14 cellular contexts compared by ENCODE assay signal in genomic region chr11:46319074-46319453, GRCh38. TPM values are rescaled to one million over a fixed set of nuclear protein-coding genes. Genes with fewer than 3 reads are reported as not detected.
DNase-seq lines count a peak whose midpoint lies in the region; ATAC-seq, FAIRE-seq and TF ChIP-seq lines count a peak whose summit lies in the region.
"Had no signal": no experiment of that assay in that cellular context is flagged by ENCODE, and none has a peak within 500 bp of the region (broad histone marks: within the 10 kb centered on the region; RNA-seq: fewer than 3 reads in every experiment).

No MANE protein-coding gene starts in this region.

- H3K23me2 ChIP-seq in H1 (ENCODE audit: low read depth, low read length), result no peaks in the 10 kb centered on the region

- TF ChIP-seq CTCF in right lobe of liver (IDR thresholded peaks at IDR 0.05) (no peak), HepG2 (CRISPR knock-in tag; IDR thresholded peaks at IDR 0.05) (no peak), SU-DHL-6 (IDR thresholded peaks at IDR 0.05; ENCODE audit: insufficient read depth, low read length, poor library complexity, severe bottlenecking) (no peak), H1 (IDR thresholded peaks at IDR 0.05; ENCODE audit: control extremely low read depth in 1 of 3, insufficient read depth in 1 of 3, low read depth in 1 of 3, low read length in 3 of 3) (no peak), upper lobe of left lung (IDR thresholded peaks at IDR 0.05) (no peak)

- H2AK5ac ChIP-seq in H1 (ENCODE audit: low read depth, low read length), result no peak overlapping the region

- intact Hi-C loops in right lobe of liver (cut with DNase I), result loop anchor here in 1 of 2 donors (5.0 kb wide), 1 partner anchor 82 kb away; no protein-coding TSS in a partner anchor
- intact Hi-C loops in HepG2 (cut with micrococcal nuclease; ENCODE audit: unreplicated experiment), result no loop called here

- no peak overlapping the region for H2BK15ac ChIP-seq in H1 (ENCODE audit: low read length)

- H3K79me1 ChIP-seq in H1 (ENCODE audit: low read depth, low read length), result no peaks in the 10 kb centered on the region

- in situ Hi-C loops in HepG2 (cut with HindIII; ENCODE audit: extremely low pct_ligation_motif_present, low pct_unique_long_range_greater_than_20kb), result no loop called here

- no peak overlapping the region for H3K18ac ChIP-seq in H1 (ENCODE audit: extremely low read depth, low read length)

- FAIRE-seq in HepG2 (lab: Jason Lieb, UNC), result no peak
- FAIRE-seq in H1 (lab: Jason Lieb, UNC), result no peak
- FAIRE-seq: keratinocyte had no signal

- no peak overlapping the region for H3K4ac ChIP-seq in H1 (replicated peaks; ENCODE audit: insufficient read length, low read depth, low read length)

- no peak overlapping the region for H3K4me3 ChIP-seq in right lobe of liver
- H3K4me3 ChIP-seq in HepG2 (replicated peaks in 1 of 3; ENCODE audit: insufficient read depth in 1 of 3, low read depth in 2 of 3, low read length in 3 of 3), result no peak overlapping the region
- no peak overlapping the region for H3K4me3 ChIP-seq in SU-DHL-6 (ENCODE audit: insufficient read depth, low read length, poor library complexity, severe bottlenecking)
- H3K4me3 ChIP-seq in H1 (ENCODE audit: extremely low read depth in 1 of 4, insufficient read depth in 2 of 4, low read depth in 3 of 4, low read length in 4 of 4), result no peak overlapping the region
- no peak overlapping the region for H3K4me3 ChIP-seq in upper lobe of left lung
- H3K4me3 ChIP-seq: psoas muscle, thoracic aorta had no signal

- no peaks in the 10 kb centered on the region for H3K4me1 ChIP-seq in right lobe of liver
- H3K4me1 ChIP-seq in HepG2 (ENCODE audit: insufficient read depth, low read length), result peaks cover 10% of the 10 kb centered on the region; the same call in 1 of the 2 replicates
- no peaks in the 10 kb centered on the region for H3K4me1 ChIP-seq in H1 (replicated peaks in 1 of 4; ENCODE audit: control insufficient read depth in 3 of 4, insufficient read depth in 4 of 4, low read length in 3 of 4)
- peaks cover 8 to 31% (median 17%) of the 10 kb centered on the region in 4 donors for H3K4me1 ChIP-seq in upper lobe of left lung
- H3K4me1 ChIP-seq: BE2C, psoas muscle had no signal

- no peak overlapping the region for H4K8ac ChIP-seq in H1 (ENCODE audit: extremely low read depth, insufficient read depth, low read length)

- TF ChIP-seq EP300 in HepG2 (IDR thresholded peaks at IDR 0.05; ENCODE audit: low read depth in 2 of 2, low read length in 2 of 2) (no peak), HepG2 (CRISPR knock-in tag; IDR thresholded peaks at IDR 0.05; ENCODE audit: borderline replicate concordance) (no peak), H1 (IDR thresholded peaks at IDR 0.05; ENCODE audit: borderline replicate concordance in 1 of 2, low read depth in 2 of 2, low read length in 2 of 2) (no peak), upper lobe of left lung (IDR thresholded peaks at IDR 0.05) (no peak)

- H3K9me2 ChIP-seq in SU-DHL-6 (replicated peaks; ENCODE audit: insufficient read depth, low read length), result no peaks in the 10 kb centered on the region

- TF ChIP-seq POLR2A in right lobe of liver (IDR thresholded peaks at IDR 0.05), result no peak
- TF ChIP-seq POLR2A in HepG2 (IDR thresholded peaks at IDR 0.05; ENCODE audit: insufficient read depth in 1 of 2, low read depth in 2 of 2, low read length in 2 of 2), result no peak
- no peak for TF ChIP-seq POLR2A in H1 (IDR thresholded peaks at IDR 0.05; ENCODE audit: control extremely low read depth in 1 of 2, low read depth in 2 of 2, low read length in 2 of 2)
- TF ChIP-seq POLR2A in upper lobe of left lung (IDR thresholded peaks at IDR 0.05), result no peak

- POLR2A ChIA-PET in HepG2 (lab: Yijun Ruan, JAX) (interaction anchor here (0.9 kb wide), 1 partner anchor 76 kb away, joined by 5 read pairs; no protein-coding TSS in a partner anchor), H1 (lab: Charles Lee; ENCODE audit: partially characterized antibody) (interaction anchor here (1.0 to 1.9 kb wide), 6 partner anchors 10 to 76 kb away, joined by 3 to 9 read pairs (median 4); no protein-coding TSS in a partner anchor)

- peak overlapping the region in 2 of 3 donors; percentile 38 to 43 for H3K27ac ChIP-seq in right lobe of liver
- H3K27ac ChIP-seq in HepG2 (ENCODE audit: extremely low read length, insufficient read depth, low read length), result no peak overlapping the region
- H3K27ac ChIP-seq in SU-DHL-6 (ENCODE audit: low read depth, low read length), result no peak overlapping the region
- no peak overlapping the region for H3K27ac ChIP-seq in H1 (ENCODE audit: low read depth, low read length)
- H3K27ac ChIP-seq in upper lobe of left lung, result peak overlapping the region; percentile 1 to 78 (median 70)
- H3K27ac ChIP-seq: psoas muscle, thoracic aorta had no signal

- no CpG with 5 or more reads among the region's 5 CpGs for WGBS in right lobe of liver (ENCODE audit: insufficient coverage, low coverage, low lambda C conversion rate, missing lambda C conversion rate)
- WGBS in HepG2 (ENCODE audit: low lambda C conversion rate), result 100% methylated on average over 1 of the region's 5 CpGs
- WGBS in H1 (ENCODE audit: extremely low coverage in 1 of 2, insufficient coverage in 1 of 2, insufficient read length in 1 of 2, insufficient replicate concordance in 2 of 2, low coverage in 1 of 2, low lambda C conversion rate in 2 of 2, missing lambda C conversion rate in 1 of 2), 2 experiments, result 80% methylated on average over 5 of the region's 5 CpGs; no CpG with 5 or more reads in 1 of the 2 experiments
- WGBS in upper lobe of left lung, 2 donors, result 93 to 94% methylated on average over 2 to 5 of the region's 5 CpGs

- no peak overlapping the region for H2BK20ac ChIP-seq in H1 (ENCODE audit: low read length)

- H3K14ac ChIP-seq in H1 (ENCODE audit: insufficient read length), result no peak overlapping the region

- CTCF ChIA-PET in HepG2 (lab: Yijun Ruan, JAX; ENCODE audit: low intra/inter-chr PET ratio, low total read pairs), result no interaction called here
- CTCF ChIA-PET in H1 (lab: Charles Lee; ENCODE audit: partially characterized antibody), result interaction anchor here (0.9 to 38.0 kb wide), 10 partner anchors 4 to 73 kb away, joined by 3 to 858 read pairs (median 60); partner anchors contain the start of gene CREB3L1

- H2BK5ac ChIP-seq in H1 (ENCODE audit: low read depth, low read length), result peak overlapping the region; percentile 40

- H3K9me3 ChIP-seq in right lobe of liver, result no peaks in the 10 kb centered on the region
- no peaks in the 10 kb centered on the region for H3K9me3 ChIP-seq in HepG2 (ENCODE audit: low read length)
- H3K9me3 ChIP-seq in SU-DHL-6 (ENCODE audit: insufficient read depth, low read length), result no peaks in the 10 kb centered on the region
- H3K9me3 ChIP-seq in H1 (ENCODE audit: insufficient read depth in 2 of 2, low read depth in 1 of 2, low read length in 1 of 2), result no peaks in the 10 kb centered on the region
- H3K9me3 ChIP-seq in upper lobe of left lung, result no peaks in the 10 kb centered on the region
- H3K9me3 ChIP-seq: BE2C, psoas muscle, thoracic aorta had no signal

- no peak overlapping the region for H3K56ac ChIP-seq in H1 (replicated peaks; ENCODE audit: insufficient read length, low read depth, low read length)

- H3K9ac ChIP-seq in HepG2 (ENCODE audit: insufficient read depth, low read depth, low read length) (no peak overlapping the region), SU-DHL-6 (ENCODE audit: low read length) (peak overlapping the region; percentile 20; the same call in 1 of the 2 replicates), H1 (replicated peaks in 1 of 4; ENCODE audit: extremely low read depth in 1 of 4, low read depth in 3 of 4, low read length in 3 of 4) (no peak overlapping the region)

- H3K27me3 ChIP-seq in right lobe of liver, result no peaks in the 10 kb centered on the region
- peaks cover 0 to 38% of the 10 kb centered on the region in 2 experiments; a peak in 3 of 5 replicates for H3K27me3 ChIP-seq in HepG2 (ENCODE audit: control insufficient read depth in 1 of 2, insufficient read depth in 2 of 2, low read length in 2 of 2)
- H3K27me3 ChIP-seq in SU-DHL-6 (ENCODE audit: low read length), result no peaks in the 10 kb centered on the region
- no peaks in the 10 kb centered on the region for H3K27me3 ChIP-seq in H1 (replicated peaks in 1 of 4; ENCODE audit: control insufficient read depth in 3 of 4, extremely low read depth in 1 of 4, insufficient read depth in 3 of 4, low read length in 3 of 4)
- H3K27me3 ChIP-seq in upper lobe of left lung, result no peaks in the 10 kb centered on the region
- H3K27me3 ChIP-seq: BE2C had no signal

- no peak overlapping the region for H2BK120ac ChIP-seq in H1 (replicated peaks; ENCODE audit: low read depth, low read length)

- no peak for DNase-seq in right lobe of liver
- DNase-seq in HepG2 (ENCODE audit: low spot score), result no peak
- no peak for DNase-seq in H1 (ENCODE audit: low read depth in 1 of 2, low spot score in 2 of 2)
- no peak for DNase-seq in upper lobe of left lung
- no peak for DNase-seq in MV-4-11 (lab: John Stamatoyannopoulos, UW)
- no peak for DNase-seq in globus pallidus (ENCODE audit: low spot score)
- DNase-seq: BE2C, DMS79 treated with DMSO at 0.1 percent for 48 hours, NCI-H2081 treated with DMSO at 0.1 percent for 48 hours, psoas muscle had no signal

- no peaks in the 10 kb centered on the region for H3K36me3 ChIP-seq in right lobe of liver
- no peaks in the 10 kb centered on the region for H3K36me3 ChIP-seq in HepG2 (replicated peaks in 1 of 2; ENCODE audit: control insufficient read depth in 1 of 2, insufficient read depth in 2 of 2, low read length in 2 of 2)
- no peaks in the 10 kb centered on the region for H3K36me3 ChIP-seq in SU-DHL-6 (ENCODE audit: low read length)
- peaks cover 0 to 4% (median 2%) of the 10 kb centered on the region in 4 experiments; a peak in 2 of 8 replicates for H3K36me3 ChIP-seq in H1 (ENCODE audit: control insufficient read depth in 2 of 4, insufficient read depth in 4 of 4, low read length in 3 of 4)
- peaks cover 0 to 24% (median 4%) of the 10 kb centered on the region in 4 donors for H3K36me3 ChIP-seq in upper lobe of left lung
- H3K36me3 ChIP-seq: BE2C, thoracic aorta had no signal

- H2AFZ ChIP-seq in HepG2 (ENCODE audit: low read length) (no peak overlapping the region), SU-DHL-6 (ENCODE audit: low read depth, low read length, severe bottlenecking) (peak overlapping the region; percentile 80), H1 (ENCODE audit: low read length) (no peak overlapping the region)

- no peak overlapping the region for H2BK12ac ChIP-seq in H1 (ENCODE audit: low read depth, low read length)

- no peaks in the 10 kb centered on the region for H3F3A ChIP-seq in SU-DHL-6 (ENCODE audit: insufficient read depth)

- no peaks in the 10 kb centered on the region for H3K79me2 ChIP-seq in HepG2 (ENCODE audit: insufficient read depth, low read length)
- no peaks in the 10 kb centered on the region for H3K79me2 ChIP-seq in SU-DHL-6 (ENCODE audit: insufficient read depth, low read length)
- no peaks in the 10 kb centered on the region for H3K79me2 ChIP-seq in H1 (ENCODE audit: control insufficient read depth in 1 of 2, insufficient read depth in 2 of 2, low read length in 2 of 2)

- no peak overlapping the region for H3K23ac ChIP-seq in H1 (ENCODE audit: insufficient read length)

- H3K4me2 ChIP-seq in HepG2 (ENCODE audit: low read depth, low read length) (no peak overlapping the region), SU-DHL-6 (ENCODE audit: low read depth, low read length, poor library complexity, severe bottlenecking) (peak overlapping the region; percentile 24), H1 (ENCODE audit: insufficient read depth in 1 of 2, low read depth in 2 of 2, low read length in 2 of 2) (no peak overlapping the region)

- H4K5ac ChIP-seq in H1 (ENCODE audit: insufficient read length, low read depth, low read length), result no peak overlapping the region

- TF ChIP-seq RAD21 in HepG2 (CRISPR knock-in tag; IDR thresholded peaks at IDR 0.05) (no peak), H1 (IDR thresholded peaks at IDR 0.05 in 1 of 2, conservative IDR thresholded peaks at IDR 0.05 in 1 of 2; ENCODE audit: low read depth in 2 of 2, low read length in 2 of 2) (no peak)

- H4K20me1 ChIP-seq in HepG2 (ENCODE audit: insufficient read depth, low read length) (no peaks in the 10 kb centered on the region), SU-DHL-6 (ENCODE audit: low read depth, low read length) (no peaks in the 10 kb centered on the region), H1 (replicated peaks in 1 of 2; ENCODE audit: control insufficient read depth in 1 of 2, insufficient read depth in 2 of 2, low read length in 2 of 2) (no peaks in the 10 kb centered on the region)

- H4K91ac ChIP-seq in H1 (replicated peaks; ENCODE audit: insufficient read length, low read length), result no peak overlapping the region

- BruUV-seq in HepG2 (replicated peaks; lab: Mats Ljungman, UMichigan), result no TSS peak

- ATAC-seq in right lobe of liver (peak; percentile 3 to 28 (median 10)), HepG2 (no peak), upper lobe of left lung (ENCODE audit: low FRiP score in 2 of 2) (no peak), HG03108 (IDR thresholded peaks at IDR 0.05; ENCODE audit: unreplicated experiment) (no peak)

RNA-seq across cellular contexts. Expression of gene DGKZ, which starts 28.2 kb away (rescaled TPM):
- total RNA-seq in right lobe of liver, result 10 to 100 TPM; 10.7 to 57.9 (median 16.0) TPM
- 14.6 and 20.7 TPM in 2 replicates for total RNA-seq in HepG2 (2016; rRNA removed; fragmentation: Illumina TruSeq; extraction: Trizol)
- 11.9 and 13.2 TPM in 2 replicates for total RNA-seq in HepG2 (2016; cell fraction: cytosol; rRNA removed; fragmentation: Illumina TruSeq; extraction: Trizol; ENCODE audit: low read depth)
- total RNA-seq in HepG2 (2016; cell fraction: insoluble cytoplasmic fraction; rRNA removed; fragmentation: Illumina TruSeq; extraction: Trizol), result 11.6 and 19.8 TPM in 2 replicates
- total RNA-seq in HepG2 (2016; cell fraction: membrane; rRNA removed; fragmentation: Illumina TruSeq; extraction: Trizol), result 26.9 and 29.6 TPM in 2 replicates
- total RNA-seq in HepG2 (2016; cell fraction: nucleus; rRNA removed; fragmentation: Illumina TruSeq; extraction: Trizol), result 18.5 and 22.1 TPM in 2 replicates
- 15.8 and 17.6 TPM in 2 replicates for polyA plus RNA-seq in HepG2 (2011; rRNA removed)
- polyA plus RNA-seq in HepG2 (2011; cell fraction: cytosol; rRNA removed), result 8.8 and 15.2 TPM in 2 replicates
- polyA plus RNA-seq in HepG2 (2011; cell fraction: nucleus; rRNA removed), result 108 and 162 TPM in 2 replicates
- polyA plus RNA-seq in HepG2 (2012), result 11.6 and 19.4 TPM in 2 replicates
- 18.6 and 18.8 TPM in 2 replicates for polyA plus RNA-seq in HepG2 (2016; cell fraction: cytosol; fragmentation: Illumina TruSeq; extraction: Trizol; ENCODE audit: low read depth)
- 21.9 and 30.3 TPM in 2 replicates for polyA plus RNA-seq in HepG2 (2016; cell fraction: insoluble cytoplasmic fraction; fragmentation: Illumina TruSeq; extraction: Trizol; ENCODE audit: low read depth)
- polyA plus RNA-seq in HepG2 (2016; cell fraction: membrane; fragmentation: Illumina TruSeq; extraction: Trizol; ENCODE audit: low read depth), result 44.5 and 49.9 TPM in 2 replicates
- polyA plus RNA-seq in HepG2 (2016; cell fraction: nucleus; fragmentation: Illumina TruSeq; extraction: Trizol; ENCODE audit: insufficient read depth, low read depth), result 65.9 and 71.9 TPM in 2 replicates
- 43.2 and 71.9 TPM in 2 replicates for polyA minus RNA-seq in HepG2 (2011; rRNA and poly(A)+ RNA removed; ENCODE audit: low replicate concordance)
- 12.3 and 14.8 TPM in 2 replicates for polyA minus RNA-seq in HepG2 (2011; cell fraction: cytosol; rRNA and poly(A)+ RNA removed)
- polyA minus RNA-seq in HepG2 (2011; cell fraction: nucleus; rRNA and poly(A)+ RNA removed), result 15.9 and 16.9 TPM in 2 replicates
- 84.4 and 88.5 TPM in 2 replicates for total RNA-seq in H1 (2021; fragmentation: NEBNext Ultra II Directional; extraction: Animal tissue kit (Norgen Biotek cat#: 25700))
- 184 and 262 TPM in 2 replicates for polyA plus RNA-seq in H1 (2011; rRNA removed)
- 118 TPM for polyA plus RNA-seq in H1 (2011; cell fraction: cytosol; rRNA removed)
- polyA plus RNA-seq in H1 (2011; cell fraction: nucleus; rRNA removed), result 335 TPM
- 56.9 to 93.0 TPM (median 85.7 TPM) in 4 replicates for polyA plus RNA-seq in H1 (2012, experiment 1 of 2)
- 72.1 TPM for polyA plus RNA-seq in H1 (2012, experiment 2 of 2)
- polyA plus RNA-seq in H1 (2013, experiment 1 of 2), result 92.3 TPM
- 81.6 TPM for polyA plus RNA-seq in H1 (2013, experiment 2 of 2)
- polyA minus RNA-seq in H1 (2011; rRNA and poly(A)+ RNA removed), result 58.7 and 67.4 TPM in 2 replicates
- 72.8 TPM for polyA minus RNA-seq in H1 (2011; cell fraction: cytosol; rRNA and poly(A)+ RNA removed)
- 103 TPM for polyA minus RNA-seq in H1 (2011; cell fraction: nucleus; rRNA and poly(A)+ RNA removed)
- total RNA-seq in upper lobe of left lung, result 100 to 1,000 TPM in 2 of 6 donors, 10 to 100 TPM in 4; 55.1 to 145 (median 65.5) TPM

RNA-seq across cellular contexts. Expression of gene CREB3L1, which starts 41.6 kb away (rescaled TPM):
- total RNA-seq in right lobe of liver, result under 1 TPM; 0.07 to 0.37 (median 0.24) TPM
- not detected in 2 replicates for total RNA-seq in HepG2 (2016; rRNA removed; fragmentation: Illumina TruSeq; extraction: Trizol)
- not detected in 2 replicates for total RNA-seq in HepG2 (2016; cell fraction: cytosol; rRNA removed; fragmentation: Illumina TruSeq; extraction: Trizol; ENCODE audit: low read depth)
- total RNA-seq in HepG2 (2016; cell fraction: insoluble cytoplasmic fraction; rRNA removed; fragmentation: Illumina TruSeq; extraction: Trizol), result not detected in 2 replicates
- not detected in 2 replicates for total RNA-seq in HepG2 (2016; cell fraction: membrane; rRNA removed; fragmentation: Illumina TruSeq; extraction: Trizol)
- total RNA-seq in HepG2 (2016; cell fraction: nucleus; rRNA removed; fragmentation: Illumina TruSeq; extraction: Trizol), result not detected in 2 replicates
- not detected in 2 replicates for polyA plus RNA-seq in HepG2 (2011; rRNA removed)
- not detected in 2 replicates for polyA plus RNA-seq in HepG2 (2011; cell fraction: cytosol; rRNA removed)
- not detected in 2 replicates for polyA plus RNA-seq in HepG2 (2011; cell fraction: nucleus; rRNA removed)
- 0.04 TPM in 1 of 2 replicates, not detected in the other for polyA plus RNA-seq in HepG2 (2012)
- polyA plus RNA-seq in HepG2 (2016; cell fraction: cytosol; fragmentation: Illumina TruSeq; extraction: Trizol; ENCODE audit: low read depth), result not detected in 2 replicates
- not detected in 2 replicates for polyA plus RNA-seq in HepG2 (2016; cell fraction: insoluble cytoplasmic fraction; fragmentation: Illumina TruSeq; extraction: Trizol; ENCODE audit: low read depth)
- polyA plus RNA-seq in HepG2 (2016; cell fraction: membrane; fragmentation: Illumina TruSeq; extraction: Trizol; ENCODE audit: low read depth), result 0.13 TPM in 1 of 2 replicates, not detected in the other
- polyA plus RNA-seq in HepG2 (2016; cell fraction: nucleus; fragmentation: Illumina TruSeq; extraction: Trizol; ENCODE audit: insufficient read depth, low read depth), result not detected in 2 replicates
- polyA minus RNA-seq in HepG2 (2011; rRNA and poly(A)+ RNA removed; ENCODE audit: low replicate concordance), result 0.12 and 1.6 TPM in 2 replicates
- not detected in 2 replicates for polyA minus RNA-seq in HepG2 (2011; cell fraction: cytosol; rRNA and poly(A)+ RNA removed)
- not detected in 2 replicates for polyA minus RNA-seq in HepG2 (2011; cell fraction: nucleus; rRNA and poly(A)+ RNA removed)
- 12.7 and 13.7 TPM in 2 replicates for total RNA-seq in H1 (2021; fragmentation: NEBNext Ultra II Directional; extraction: Animal tissue kit (Norgen Biotek cat#: 25700))
- 4.1 and 6.5 TPM in 2 replicates for polyA plus RNA-seq in H1 (2011; rRNA removed)
- 1.8 TPM for polyA plus RNA-seq in H1 (2011; cell fraction: cytosol; rRNA removed)
- 5.0 TPM for polyA plus RNA-seq in H1 (2011; cell fraction: nucleus; rRNA removed)
- 10.0 to 16.5 TPM (median 14.4 TPM) in 4 replicates for polyA plus RNA-seq in H1 (2012, experiment 1 of 2)
- polyA plus RNA-seq in H1 (2012, experiment 2 of 2), result 13.8 TPM
- 19.3 TPM for polyA plus RNA-seq in H1 (2013, experiment 1 of 2)
- 23.2 TPM for polyA plus RNA-seq in H1 (2013, experiment 2 of 2)
- 2.3 and 5.3 TPM in 2 replicates for polyA minus RNA-seq in H1 (2011; rRNA and poly(A)+ RNA removed)
- 8.2 TPM for polyA minus RNA-seq in H1 (2011; cell fraction: cytosol; rRNA and poly(A)+ RNA removed)
- polyA minus RNA-seq in H1 (2011; cell fraction: nucleus; rRNA and poly(A)+ RNA removed), result 5.3 TPM
- total RNA-seq in upper lobe of left lung, result 10 to 100 TPM; 19.9 to 66.8 (median 38.7) TPM
- polyA plus RNA-seq: keratinocyte had no signal

Comparison
In these comparisons a context has a peak if more than half of its experiments do, and no peak if none do; other contexts are left out.
1. ATAC-seq: peak in right lobe of liver (4 of 4); none in HepG2 (single experiment), upper lobe of left lung (0 of 2) and HG03108 (single experiment).
2. H3K27ac ChIP-seq: peak in right lobe of liver (2 of 3) and upper lobe of left lung (4 of 4); none in HepG2 (single experiment), SU-DHL-6 (single experiment) and H1 (single experiment).